In the genomic region with DNA sequence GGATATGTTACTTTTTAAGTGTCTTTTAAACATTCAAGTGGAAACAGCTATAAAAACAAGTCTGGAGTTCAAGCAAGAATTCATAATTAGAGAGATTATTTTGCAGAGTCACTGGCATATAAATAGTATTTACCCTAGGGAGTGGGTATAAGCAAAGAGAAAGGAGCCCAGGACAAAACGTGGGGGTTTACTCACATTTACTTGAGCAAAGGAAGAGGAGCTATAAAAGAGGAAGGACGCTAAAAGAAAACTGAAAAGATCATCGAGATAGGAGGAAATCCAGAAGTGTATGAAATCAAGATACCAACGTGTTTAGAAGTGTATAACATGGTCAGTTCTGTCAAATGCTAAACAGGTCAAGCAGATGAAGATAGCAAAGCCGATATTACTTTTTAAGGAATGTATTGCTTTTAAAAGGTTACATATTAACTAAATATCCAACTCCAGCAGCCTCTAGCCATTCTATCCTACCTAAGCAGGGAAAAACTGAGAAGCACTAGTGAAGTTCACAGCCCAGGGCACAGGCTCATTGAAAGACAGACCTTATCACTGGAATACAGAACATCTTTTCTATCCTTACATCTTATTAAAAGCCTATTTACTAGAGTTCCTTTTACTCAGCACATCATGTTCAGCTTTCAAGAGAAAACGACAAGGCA, we compare ENCODE assay signal across 3 cellular contexts.
TF ChIP-seq lines count a peak whose summit lies in the region.

No MANE protein-coding gene starts in this region.

TF ChIP-seq in A549, 52 proteins besides CTCF, POLR2A, EP300 and RAD21:
- no peak for TF ChIP-seq NR3C1 (IDR thresholded peaks at IDR 0.05)
- no peak for TF ChIP-seq HOXA7 (CRISPR knock-in tag; IDR thresholded peaks at IDR 0.05)
- no peak for TF ChIP-seq CBX8 (IDR thresholded peaks at IDR 0.05)
- TF ChIP-seq MAX (IDR thresholded peaks at IDR 0.05), result no peak
- no peak for TF ChIP-seq MAZ (IDR thresholded peaks at IDR 0.05; ENCODE audit: borderline replicate concordance, low read depth, low read length)
- TF ChIP-seq HOXB5 (CRISPR knock-in tag; IDR thresholded peaks at IDR 0.05), result no peak
- TF ChIP-seq HDAC2 (IDR thresholded peaks at IDR 0.05), result no peak
- no peak for TF ChIP-seq KDM1A (IDR thresholded peaks at IDR 0.05; ENCODE audit: low read depth)
- no peak for TF ChIP-seq SMC3 (IDR thresholded peaks at IDR 0.05)
TF ChIP-seq in A549: peak in this region for 0.

TF ChIP-seq in GM23338, 12 proteins besides CTCF, POLR2A, EP300 and RAD21 (continues in another document):
- TF ChIP-seq JUNB (IDR thresholded peaks at IDR 0.05; ENCODE audit: unreplicated experiment) (no peak), ZNF331 (CRISPR knock-in tag; IDR thresholded peaks at IDR 0.05; ENCODE audit: low read depth) (no peak), ZNF462 (CRISPR knock-in tag; IDR thresholded peaks at IDR 0.05) (no peak), NANOG (IDR thresholded peaks at IDR 0.05; ENCODE audit: borderline replicate concordance) (no peak), EZH2phosphoT487 (IDR thresholded peaks at IDR 0.05; ENCODE audit: unreplicated experiment) (no peak)
- TF ChIP-seq, protein P1, sequence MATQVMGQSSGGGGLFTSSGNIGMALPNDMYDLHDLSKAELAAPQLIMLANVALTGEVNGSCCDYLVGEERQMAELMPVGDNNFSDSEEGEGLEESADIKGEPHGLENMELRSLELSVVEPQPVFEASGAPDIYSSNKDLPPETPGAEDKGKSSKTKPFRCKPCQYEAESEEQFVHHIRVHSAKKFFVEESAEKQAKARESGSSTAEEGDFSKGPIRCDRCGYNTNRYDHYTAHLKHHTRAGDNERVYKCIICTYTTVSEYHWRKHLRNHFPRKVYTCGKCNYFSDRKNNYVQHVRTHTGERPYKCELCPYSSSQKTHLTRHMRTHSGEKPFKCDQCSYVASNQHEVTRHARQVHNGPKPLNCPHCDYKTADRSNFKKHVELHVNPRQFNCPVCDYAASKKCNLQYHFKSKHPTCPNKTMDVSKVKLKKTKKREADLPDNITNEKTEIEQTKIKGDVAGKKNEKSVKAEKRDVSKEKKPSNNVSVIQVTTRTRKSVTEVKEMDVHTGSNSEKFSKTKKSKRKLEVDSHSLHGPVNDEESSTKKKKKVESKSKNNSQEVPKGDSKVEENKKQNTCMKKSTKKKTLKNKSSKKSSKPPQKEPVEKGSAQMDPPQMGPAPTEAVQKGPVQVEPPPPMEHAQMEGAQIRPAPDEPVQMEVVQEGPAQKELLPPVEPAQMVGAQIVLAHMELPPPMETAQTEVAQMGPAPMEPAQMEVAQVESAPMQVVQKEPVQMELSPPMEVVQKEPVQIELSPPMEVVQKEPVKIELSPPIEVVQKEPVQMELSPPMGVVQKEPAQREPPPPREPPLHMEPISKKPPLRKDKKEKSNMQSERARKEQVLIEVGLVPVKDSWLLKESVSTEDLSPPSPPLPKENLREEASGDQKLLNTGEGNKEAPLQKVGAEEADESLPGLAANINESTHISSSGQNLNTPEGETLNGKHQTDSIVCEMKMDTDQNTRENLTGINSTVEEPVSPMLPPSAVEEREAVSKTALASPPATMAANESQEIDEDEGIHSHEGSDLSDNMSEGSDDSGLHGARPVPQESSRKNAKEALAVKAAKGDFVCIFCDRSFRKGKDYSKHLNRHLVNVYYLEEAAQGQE (IDR thresholded peaks at IDR 0.05; ENCODE audit: unreplicated experiment), result no peak

TF ChIP-seq in HepG2, 621 proteins besides CTCF, POLR2A, EP300 and RAD21:
- 0 out of 2 replicates have a peak, but pooled peaks have one; percentile 26 for TF ChIP-seq HNF1A (IDR thresholded peaks at IDR 0.05; ENCODE audit: low read depth)
- TF ChIP-seq HNF1A (CRISPR knock-in tag; IDR thresholded peaks at IDR 0.05; ENCODE audit: borderline replicate concordance), result no peak
- TF ChIP-seq POGZ (CRISPR knock-in tag; IDR thresholded peaks at IDR 0.05), result no peak
